Comparison of ENCODE assay signal across 1 cellular context in genomic region chr2:46326231-46326980, GRCh38.
A peak's percentile ranks its signal among the peaks of the same experiment; 100 is the strongest.
TF ChIP-seq lines count a peak whose summit lies in the region.

No MANE protein-coding gene starts in this region.

TF ChIP-seq in HepG2, 621 proteins besides CTCF, POLR2A, EP300 and RAD21 (continued from another document and continues in another):
- TF ChIP-seq IKZF4 (CRISPR knock-in tag; IDR thresholded peaks at IDR 0.05; ENCODE audit: borderline replicate concordance, low read depth, not compliant biosample characterization), result peak; percentile 68
- no peak for TF ChIP-seq HHEX (CRISPR knock-in tag; IDR thresholded peaks at IDR 0.05)
- no peak; the same call in 1 of the 2 replicates for TF ChIP-seq ZKSCAN5 (CRISPR knock-in tag; IDR thresholded peaks at IDR 0.05)
- no peak for TF ChIP-seq ZBTB40 (IDR thresholded peaks at IDR 0.05)
- no peak for TF ChIP-seq ZBTB40 (CRISPR knock-in tag; IDR thresholded peaks at IDR 0.05)
- no peak for TF ChIP-seq XBP1 (CRISPR knock-in tag; IDR thresholded peaks at IDR 0.05)
- TF ChIP-seq ZNF761 (CRISPR knock-in tag; conservative IDR thresholded peaks at IDR 0.05), result no peak; the same call in 1 of the 2 replicates
- peak; percentile 88 for TF ChIP-seq BCL6 (CRISPR knock-in tag; IDR thresholded peaks at IDR 0.05)
- no peak for TF ChIP-seq ZNF557 (CRISPR knock-in tag; IDR thresholded peaks at IDR 0.05)
- peak; percentile 91 for TF ChIP-seq RAD51 (IDR thresholded peaks at IDR 0.05; ENCODE audit: borderline replicate concordance)
- no peak for TF ChIP-seq ZNF282 (IDR thresholded peaks at IDR 0.05; ENCODE audit: partially characterized antibody)
- TF ChIP-seq, protein P1, sequence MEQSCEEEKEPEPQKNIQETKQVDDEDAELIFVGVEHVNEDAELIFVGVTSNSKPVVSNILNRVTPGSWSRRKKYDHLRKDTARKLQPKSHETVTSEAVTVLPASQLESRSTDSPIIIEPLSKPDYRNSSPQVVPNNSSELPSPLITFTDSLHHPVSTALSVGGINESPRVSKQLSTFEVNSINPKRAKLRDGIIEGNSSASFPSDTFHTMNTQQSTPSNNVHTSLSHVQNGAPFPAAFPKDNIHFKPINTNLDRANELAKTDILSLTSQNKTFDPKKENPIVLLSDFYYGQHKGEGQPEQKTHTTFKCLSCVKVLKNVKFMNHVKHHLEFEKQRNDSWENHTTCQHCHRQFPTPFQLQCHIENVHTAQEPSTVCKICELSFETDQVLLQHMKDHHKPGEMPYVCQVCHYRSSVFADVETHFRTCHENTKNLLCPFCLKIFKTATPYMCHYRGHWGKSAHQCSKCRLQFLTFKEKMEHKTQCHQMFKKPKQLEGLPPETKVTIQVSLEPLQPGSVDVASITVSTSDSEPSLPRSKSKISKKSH (CRISPR knock-in tag; IDR thresholded peaks at IDR 0.05; ENCODE audit: borderline replicate concordance), result no peak
- TF ChIP-seq ZNF629 (CRISPR knock-in tag; conservative IDR thresholded peaks at IDR 0.05), result 0 out of 2 replicates have a peak, but pooled peaks have one; percentile 6
- TF ChIP-seq RBAK (CRISPR knock-in tag; IDR thresholded peaks at IDR 0.05), result peak; percentile 49; the same call in 1 of the 2 replicates
- no peak for TF ChIP-seq MXD4 (CRISPR knock-in tag; IDR thresholded peaks at IDR 0.05)
- TF ChIP-seq ZNF749 (CRISPR knock-in tag; IDR thresholded peaks at IDR 0.05; ENCODE audit: borderline replicate concordance), result no peak; the same call in 1 of the 2 replicates
- TF ChIP-seq, protein P2, sequence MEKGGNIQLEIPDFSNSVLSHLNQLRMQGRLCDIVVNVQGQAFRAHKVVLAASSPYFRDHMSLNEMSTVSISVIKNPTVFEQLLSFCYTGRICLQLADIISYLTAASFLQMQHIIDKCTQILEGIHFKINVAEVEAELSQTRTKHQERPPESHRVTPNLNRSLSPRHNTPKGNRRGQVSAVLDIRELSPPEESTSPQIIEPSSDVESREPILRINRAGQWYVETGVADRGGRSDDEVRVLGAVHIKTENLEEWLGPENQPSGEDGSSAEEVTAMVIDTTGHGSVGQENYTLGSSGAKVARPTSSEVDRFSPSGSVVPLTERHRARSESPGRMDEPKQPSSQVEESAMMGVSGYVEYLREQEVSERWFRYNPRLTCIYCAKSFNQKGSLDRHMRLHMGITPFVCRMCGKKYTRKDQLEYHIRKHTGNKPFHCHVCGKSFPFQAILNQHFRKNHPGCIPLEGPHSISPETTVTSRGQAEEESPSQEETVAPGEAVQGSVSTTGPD (CRISPR knock-in tag; IDR thresholded peaks at IDR 0.05), result 0 out of 2 replicates have a peak, but pooled peaks have one; percentile 55
- peak; percentile 45; the same call in 1 of the 2 replicates for TF ChIP-seq ZNF235 (CRISPR knock-in tag; IDR thresholded peaks at IDR 0.05; ENCODE audit: borderline replicate concordance)
- 0 out of 2 replicates have a peak, but pooled peaks have one; percentile 28 for TF ChIP-seq ZBTB4 (CRISPR knock-in tag; IDR thresholded peaks at IDR 0.05; ENCODE audit: borderline replicate concordance)
- no peak for TF ChIP-seq HOXA7 (CRISPR knock-in tag; IDR thresholded peaks at IDR 0.05)
- no peak for TF ChIP-seq ZSCAN20 (CRISPR knock-in tag; IDR thresholded peaks at IDR 0.05; ENCODE audit: borderline replicate concordance)
- peak; percentile 82 for TF ChIP-seq RARA (CRISPR knock-in tag; IDR thresholded peaks at IDR 0.05)
- TF ChIP-seq PHF20 (CRISPR knock-in tag; IDR thresholded peaks at IDR 0.05), result peak; percentile 31; the same call in 1 of the 2 replicates
- no peak for TF ChIP-seq MTA3 (CRISPR knock-in tag; IDR thresholded peaks at IDR 0.05)
- peak; percentile 80; the same call in 1 of the 2 replicates for TF ChIP-seq ARID4A (CRISPR knock-in tag; IDR thresholded peaks at IDR 0.05; ENCODE audit: borderline replicate concordance)
- TF ChIP-seq RXRA (CRISPR knock-in tag; IDR thresholded peaks at IDR 0.05), result peak; percentile 55; the same call in 1 of the 2 replicates
- peak; percentile 63 for TF ChIP-seq HMG20B (CRISPR knock-in tag; conservative IDR thresholded peaks at IDR 0.05)
- peak; percentile 9; the same call in 1 of the 2 replicates for TF ChIP-seq TSC22D2 (CRISPR knock-in tag; IDR thresholded peaks at IDR 0.05; ENCODE audit: borderline replicate concordance)
- peak; percentile 89 for TF ChIP-seq TRIM24 (CRISPR knock-in tag; IDR thresholded peaks at IDR 0.05)
- TF ChIP-seq ZNF263 (CRISPR knock-in tag; IDR thresholded peaks at IDR 0.05), result peak; percentile 74
- TF ChIP-seq, protein P3, sequence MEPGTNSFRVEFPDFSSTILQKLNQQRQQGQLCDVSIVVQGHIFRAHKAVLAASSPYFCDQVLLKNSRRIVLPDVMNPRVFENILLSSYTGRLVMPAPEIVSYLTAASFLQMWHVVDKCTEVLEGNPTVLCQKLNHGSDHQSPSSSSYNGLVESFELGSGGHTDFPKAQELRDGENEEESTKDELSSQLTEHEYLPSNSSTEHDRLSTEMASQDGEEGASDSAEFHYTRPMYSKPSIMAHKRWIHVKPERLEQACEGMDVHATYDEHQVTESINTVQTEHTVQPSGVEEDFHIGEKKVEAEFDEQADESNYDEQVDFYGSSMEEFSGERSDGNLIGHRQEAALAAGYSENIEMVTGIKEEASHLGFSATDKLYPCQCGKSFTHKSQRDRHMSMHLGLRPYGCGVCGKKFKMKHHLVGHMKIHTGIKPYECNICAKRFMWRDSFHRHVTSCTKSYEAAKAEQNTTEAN (CRISPR knock-in tag; conservative IDR thresholded peaks at IDR 0.05), result peak; percentile 85
- TF ChIP-seq ZEB1 (IDR thresholded peaks at IDR 0.05; ENCODE audit: insufficient replicate concordance, low read depth), result peak; percentile 96
- peak; percentile 88 for TF ChIP-seq ZNF317 (CRISPR knock-in tag; IDR thresholded peaks at IDR 0.05)
- TF ChIP-seq SYNCRIP (IDR thresholded peaks at IDR 0.05; ENCODE audit: insufficient read depth, low read depth, low read length), result no peak
- TF ChIP-seq FOXK1 (CRISPR knock-in tag; IDR thresholded peaks at IDR 0.05; ENCODE audit: borderline replicate concordance, low read depth), result peak; percentile 88; the same call in 1 of the 2 replicates
- TF ChIP-seq ATF6 (CRISPR knock-in tag; conservative IDR thresholded peaks at IDR 0.05), result 0 out of 2 replicates have a peak, but pooled peaks have one; percentile 69
- no peak for TF ChIP-seq BRCA1 (CRISPR knock-in tag; IDR thresholded peaks at IDR 0.05)
